In genomic region chrX:40580537-40581332, GRCh38 we compare ENCODE assay signal across 8 cellular contexts.
DNase-seq lines count a peak whose midpoint lies in the region; ATAC-seq lines count a peak whose summit lies in the region.

Gene ATP6AP2 (plus strand): TSS chrX:40580970. CDS start chrX:40581066, 96 bp downstream.

- peak; percentile 96 for DNase-seq in Ammon's horn (ENCODE audit: low spot score)
- DNase-seq in GM19238 (ENCODE audit: insufficient read length, low spot score): peak; percentile 72
- DNase-seq in NCI-H524 (lab: John Stamatoyannopoulos, UW): peak; percentile 96 to 98
- DNase-seq in activated CD4-positive, alpha-beta T cell treated with anti-CD3 and anti-CD28 coated beads for 4 hours: peak; percentile 84 to 87
- DNase-seq in kidney glomerular epithelial cell (lab: John Stamatoyannopoulos, UW): peak; percentile 82
- DNase-seq in stimulated activated CD4-positive, alpha-beta T cell treated with anti-CD3 and anti-CD28 coated beads, Interleukin-1b, Interleukin-23, amount 100 ng/mL, for 1 hour (ENCODE audit: low read depth in 2 of 2): peak; percentile 67 to 73

- peak within 1 kb of the TSS; percentile 65 for H3K27ac ChIP-seq in cingulate gyrus (ENCODE audit: low read depth, low read length)

- ATAC-seq in HG03442 (IDR thresholded peaks at IDR 0.05; ENCODE audit: unreplicated experiment): peak; percentile 96

Comparison
In these comparisons a context has a peak if more than half of its experiments do, and no peak if none do; other contexts are left out.
1. Peak in every context shown above with its lines: DNase-seq, ATAC-seq and H3K27ac ChIP-seq.